Comparison of ENCODE assay signal across 11 cellular contexts in genomic region chr15:47750030-47750739, GRCh38. TPM values are rescaled to one million over a fixed set of nuclear protein-coding genes. Genes with fewer than 3 reads are reported as not detected.
A peak's percentile ranks its signal among the peaks of the same experiment; 100 is the strongest.
DNase-seq lines count a peak whose midpoint lies in the region; ATAC-seq and TF ChIP-seq lines count a peak whose summit lies in the region.
"Had no signal": no experiment of that assay in that cellular context is flagged by ENCODE, and none has a peak within 500 bp of the region (broad histone marks: within the 10 kb centered on the region; RNA-seq: fewer than 3 reads in every experiment).

No MANE protein-coding gene starts in this region.

- H3K79me2 ChIP-seq in fibroblast of lung (ENCODE audit: control insufficient read depth, insufficient read depth, low read length) (no peaks in the 10 kb centered on the region), osteoblast (ENCODE audit: insufficient read depth, low read length) (no peaks in the 10 kb centered on the region)

- no peak for ATAC-seq in HG02970 (IDR thresholded peaks at IDR 0.05; ENCODE audit: low FRiP score, unreplicated experiment)

- H3K4me2 ChIP-seq in fibroblast of lung (ENCODE audit: extremely low read depth, insufficient read depth, low read length) (peak overlapping the region; percentile 66), osteoblast (ENCODE audit: insufficient read depth, low read length) (peak overlapping the region; percentile 30)

- H3K4me3 ChIP-seq in fibroblast of lung (replicated peaks in 1 of 4; ENCODE audit: control extremely low read depth in 1 of 4, insufficient read depth in 1 of 4, low read depth in 3 of 4, low read length in 4 of 4) (no peak overlapping the region), osteoblast (ENCODE audit: insufficient read depth, low read length) (no peak overlapping the region), uterus (no peak overlapping the region)

- no peak for TF ChIP-seq CTCF in fibroblast of lung (conservative IDR thresholded peaks at IDR 0.05 in 1 of 2, IDR thresholded peaks at IDR 0.05 in 1 of 2; ENCODE audit: low read depth in 1 of 2, low read length in 2 of 2)
- TF ChIP-seq CTCF in osteoblast (IDR thresholded peaks at IDR 0.05; ENCODE audit: extremely low read depth, low read depth, low read length), result no peak
- no peak for TF ChIP-seq CTCF in uterus (IDR thresholded peaks at IDR 0.05)

- H4K20me1 ChIP-seq in fibroblast of lung (ENCODE audit: control insufficient read depth, extremely low read depth, insufficient read depth, low read length) (no peaks in the 10 kb centered on the region), osteoblast (ENCODE audit: insufficient read depth, low read length) (no peaks in the 10 kb centered on the region)

- H2AFZ ChIP-seq in fibroblast of lung (ENCODE audit: low read length), result peak overlapping the region; percentile 65
- H2AFZ ChIP-seq in osteoblast (ENCODE audit: low read length), result peak overlapping the region; percentile 86

- H3K9ac ChIP-seq in fibroblast of lung (ENCODE audit: insufficient read depth, low read length), result no peak overlapping the region

- DNase-seq in EH (ENCODE audit: low read depth), result peak; percentile 87
- peak; percentile 90 for DNase-seq in RKO (ENCODE audit: low spot score)
- peak; percentile 70 to 87 for DNase-seq in fibroblast of lung (ENCODE audit: low read depth in 2 of 2)
- peak; percentile 88 for DNase-seq in osteoblast (ENCODE audit: insufficient read length, low spot score, missing footprints)
- no peak for DNase-seq in activated CD8-positive, alpha-beta memory T cell treated with anti-CD3 and anti-CD28 coated beads, Interleukin-2, amount 50 U/mL, for 4 hours
- no peak for DNase-seq in NCI-H510A (lab: John Stamatoyannopoulos, UW)
- no peak for DNase-seq in uterus
- DNase-seq: activated T-cell treated with anti-CD3 and anti-CD28 coated beads, Interleukin-2, amount 50 U/mL, for 1 hour; NCI-H524 treated with DMSO at 0.1 percent for 48 hours; T-helper 2 cell had no signal

- H3K36me3 ChIP-seq in fibroblast of lung (ENCODE audit: control insufficient read depth, insufficient read depth, low read length) (no peaks in the 10 kb centered on the region), osteoblast (ENCODE audit: insufficient read depth, low read length) (no peaks in the 10 kb centered on the region), uterus (no peaks in the 10 kb centered on the region)

- no peak for TF ChIP-seq POLR2A in uterus (IDR thresholded peaks at IDR 0.05)

- H3K27ac ChIP-seq in fibroblast of lung (ENCODE audit: insufficient read depth, low read length) (peak overlapping the region; percentile 68), osteoblast (ENCODE audit: low read depth, low read length) (peak overlapping the region; percentile 43), uterus (no peak overlapping the region)

- H3K4me1 ChIP-seq in fibroblast of lung (ENCODE audit: control insufficient read depth, extremely low read depth, insufficient read depth, low read length) (peaks cover 15% of the 10 kb centered on the region), osteoblast (ENCODE audit: insufficient read depth, low read length) (peaks cover 14% of the 10 kb centered on the region), uterus (no peaks in the 10 kb centered on the region)

- no peaks in the 10 kb centered on the region for H3K27me3 ChIP-seq in fibroblast of lung (ENCODE audit: control insufficient read depth, insufficient read depth, low read length)
- no peaks in the 10 kb centered on the region for H3K27me3 ChIP-seq in osteoblast (ENCODE audit: insufficient read depth, low read length)
- H3K27me3 ChIP-seq in uterus, result no peaks in the 10 kb centered on the region

- H3K9me3 ChIP-seq in fibroblast of lung (ENCODE audit: control insufficient read depth, insufficient read depth, low read depth, low read length) (no peaks in the 10 kb centered on the region), osteoblast (ENCODE audit: low read depth, low read length) (no peaks in the 10 kb centered on the region), uterus (peaks cover 0 to 4% of the 10 kb centered on the region in 2 donors)

- intact Hi-C loops in uterus (cut with DNase I; ENCODE audit: low total_unique reads), result no loop called here

RNA-seq across cellular contexts. Expression of gene SEMA6D, which starts 32.9 kb away (rescaled TPM):
- total RNA-seq in fibroblast of lung, result 9.5 and 13.4 TPM in 2 replicates
- 2.4 and 5.3 TPM in 2 replicates for polyA plus RNA-seq in fibroblast of lung
- 0.99 and 2.1 TPM in 2 replicates for polyA plus RNA-seq in fibroblast of lung (2012)
- polyA minus RNA-seq in fibroblast of lung (ENCODE audit: low replicate concordance), result 4.2 and 6.6 TPM in 2 replicates
- total RNA-seq in osteoblast, result 8.0 and 16.2 TPM in 2 replicates
- 10 to 100 TPM in 1 of 4 donors, 1 to 10 TPM in 3; 1.5 to 27.2 (median 5.5) TPM for total RNA-seq in uterus

Comparison
In these comparisons a context has a peak if more than half of its experiments do, and no peak if none do; other contexts are left out.
1. DNase-seq: peak in EH (single experiment), RKO (single experiment), fibroblast of lung (2 of 2) and osteoblast (single experiment); none in activated CD8-positive, alpha-beta memory T cell treated with anti-CD3 and anti-CD28 coated beads, Interleukin-2, amount 50 U/mL, for 4 hours (single experiment), NCI-H510A (single experiment) and uterus (0 of 2).
2. H3K27ac ChIP-seq: peak in fibroblast of lung (single experiment) and osteoblast (single experiment); none in uterus (0 of 2).